In the genomic region with DNA sequence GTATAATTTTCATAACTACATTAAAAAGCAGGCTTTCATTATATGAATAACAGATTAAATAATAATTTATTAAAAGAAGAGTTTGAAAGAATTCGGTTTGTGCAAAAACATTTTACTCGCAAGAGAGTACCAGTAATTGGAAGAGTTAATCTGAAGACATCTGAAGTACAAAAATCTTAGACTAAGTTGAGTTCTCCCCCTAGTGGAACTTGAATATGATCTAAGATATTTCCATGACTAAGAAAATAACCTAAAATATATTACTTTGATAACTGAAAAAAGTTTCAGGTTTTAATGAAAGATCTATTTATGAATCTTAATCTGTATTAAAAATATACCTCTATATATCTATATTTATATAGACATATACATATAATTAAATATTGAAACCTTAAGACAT, we compare ENCODE assay signal across 10 cellular contexts.
A peak's percentile ranks its signal among the peaks of the same experiment; 100 is the strongest.
DNase-seq lines count a peak whose midpoint lies in the region; ATAC-seq and TF ChIP-seq lines count a peak whose summit lies in the region.
"Had no signal": no experiment of that assay in that cellular context is flagged by ENCODE, and none has a peak within 500 bp of the region (broad histone marks: within the 10 kb centered on the region; RNA-seq: fewer than 3 reads in every experiment).

No MANE protein-coding gene starts in this region.

- peaks cover 0 to 20% (median 12%) of the 10 kb centered on the region in 4 donors for H3K36me3 ChIP-seq in stomach

- no peaks in the 10 kb centered on the region for H3K9me3 ChIP-seq in stomach
- H3K9me3 ChIP-seq: BLaER1 treated with 17β-estradiol and CSF1 and Interleukin-3, amounts not matched to agents 10 nM and 100 nM had no signal

- no peaks in the 10 kb centered on the region for H3K27me3 Mint-ChIP-seq in nephron progenitor cell (ENCODE audit: low read depth, poor library complexity)

- H3K4me3 Mint-ChIP-seq in nephron progenitor cell = no peak overlapping the region

- DNase-seq in NCI-H1694 treated with DMSO at 0.1 percent for 48 hours (lab: John Stamatoyannopoulos, UW) (peak; percentile 14), NCI-H1694 (lab: John Stamatoyannopoulos, UW) (no peak), astrocyte of the cerebellum (ENCODE audit: low read depth) (peak; percentile 24), nephron progenitor cell (no peak), stomach (no peak)
- no peak for DNase-seq in activated T-cell treated with anti-CD3 and anti-CD28 coated beads, Interleukin-2, amount 50 U/mL, for 48 hours

- H3K4me3 ChIP-seq in astrocyte of the cerebellum (ENCODE audit: low read depth, low read length) (no peak overlapping the region), stomach (no peak overlapping the region)
- H3K4me3 ChIP-seq: BLaER1 treated with 17β-estradiol and CSF1 and Interleukin-3, amounts not matched to agents 10 nM and 100 nM; SK-N-MC had no signal

- no peak for ATAC-seq in HG03280 (IDR thresholded peaks at IDR 0.05; ENCODE audit: unreplicated experiment)

- H3K27ac Mint-ChIP-seq in nephron progenitor cell = no peak overlapping the region

- no peak overlapping the region for H3K27ac ChIP-seq in stomach
- H3K27ac ChIP-seq: BLaER1 treated with 17β-estradiol and CSF1 and Interleukin-3, amounts not matched to agents 10 nM and 100 nM; SK-N-MC had no signal

- 48 to 66% (median 62%) methylated on average over 2 of the region's 2 CpGs for WGBS in stomach, 5 donors

- TF ChIP-seq CTCF in astrocyte of the cerebellum (IDR thresholded peaks at IDR 0.05; ENCODE audit: low read depth, low read length, missing control alignments) (no peak), nephron progenitor cell (IDR thresholded peaks at IDR 0.05) (peak; percentile 23), stomach (IDR thresholded peaks at IDR 0.05) (peak in 1 of 7 experiments; percentile 19)

- TF ChIP-seq POLR2A in stomach (IDR thresholded peaks at IDR 0.05) = no peak

- peaks cover 5% of the 10 kb centered on the region for H3K9me3 Mint-ChIP-seq in nephron progenitor cell

- no peaks in the 10 kb centered on the region for H3K4me1 Mint-ChIP-seq in nephron progenitor cell

- TF ChIP-seq EP300 in Ishikawa (IDR thresholded peaks at IDR 0.05; ENCODE audit: borderline replicate concordance) (no peak), stomach (IDR thresholded peaks at IDR 0.05) (no peak)

- H3K27me3 ChIP-seq in stomach = no peaks in the 10 kb centered on the region
- H3K27me3 ChIP-seq: BLaER1 treated with 17β-estradiol and CSF1 and Interleukin-3, amounts not matched to agents 10 nM and 100 nM had no signal

- peak; percentile 38 for TF ChIP-seq RAD21 in Ishikawa (IDR thresholded peaks at IDR 0.05; ENCODE audit: low read depth)

- intact Hi-C loops in stomach (cut with DNase I; ENCODE audit: low total_unique reads) = no loop called here

- H3K36me3 Mint-ChIP-seq in nephron progenitor cell (ENCODE audit: low read depth) = peaks cover 30% of the 10 kb centered on the region

- H3K4me1 ChIP-seq in stomach = no peaks in the 10 kb centered on the region
- H3K4me1 ChIP-seq: BLaER1 treated with 17β-estradiol and CSF1 and Interleukin-3, amounts not matched to agents 10 nM and 100 nM had no signal

- in situ Hi-C loops in astrocyte of the cerebellum (cut with HindIII; ENCODE audit: low sequenced_read_pairs) = loop anchor here (25.0 kb wide), 1 partner anchor 287 kb away; no protein-coding TSS in a partner anchor

TF ChIP-seq in Ishikawa, 13 proteins besides CTCF, POLR2A, EP300 and RAD21:
- TF ChIP-seq NFIC (IDR thresholded peaks at IDR 0.05) (no peak), FOXM1 (IDR thresholded peaks at IDR 0.05; ENCODE audit: borderline replicate concordance, low read depth) (no peak), CREB1 (IDR thresholded peaks at IDR 0.05; ENCODE audit: low read depth) (no peak), EGR1 (IDR thresholded peaks at IDR 0.05) (no peak), TAF1 (IDR thresholded peaks at IDR 0.05; ENCODE audit: low read depth) (no peak), YY1 (IDR thresholded peaks at IDR 0.05; ENCODE audit: low read depth) (no peak), ZBTB7A (IDR thresholded peaks at IDR 0.05; ENCODE audit: low read depth) (no peak), CEBPB (IDR thresholded peaks at IDR 0.05) (no peak), TEAD4 (IDR thresholded peaks at IDR 0.05) (no peak), MAX (IDR thresholded peaks at IDR 0.05) (no peak), USF1 (IDR thresholded peaks at IDR 0.05) (no peak), TCF12 (IDR thresholded peaks at IDR 0.05; ENCODE audit: low read depth) (no peak), REST (IDR thresholded peaks at IDR 0.05; ENCODE audit: low read depth) (no peak)
TF ChIP-seq in Ishikawa: peak in this region for 0.

Comparison
In these comparisons a context has a peak if more than half of its experiments do, and no peak if none do; other contexts are left out.
1. DNase-seq: peak in NCI-H1694 treated with DMSO at 0.1 percent for 48 hours (single experiment) and astrocyte of the cerebellum (single experiment); none in NCI-H1694 (single experiment), nephron progenitor cell (single experiment), stomach (single experiment) and activated T-cell treated with anti-CD3 and anti-CD28 coated beads, Interleukin-2, amount 50 U/mL, for 48 hours (0 of 2).